29 cellular contexts compared by ENCODE assay signal in the genomic region with DNA sequence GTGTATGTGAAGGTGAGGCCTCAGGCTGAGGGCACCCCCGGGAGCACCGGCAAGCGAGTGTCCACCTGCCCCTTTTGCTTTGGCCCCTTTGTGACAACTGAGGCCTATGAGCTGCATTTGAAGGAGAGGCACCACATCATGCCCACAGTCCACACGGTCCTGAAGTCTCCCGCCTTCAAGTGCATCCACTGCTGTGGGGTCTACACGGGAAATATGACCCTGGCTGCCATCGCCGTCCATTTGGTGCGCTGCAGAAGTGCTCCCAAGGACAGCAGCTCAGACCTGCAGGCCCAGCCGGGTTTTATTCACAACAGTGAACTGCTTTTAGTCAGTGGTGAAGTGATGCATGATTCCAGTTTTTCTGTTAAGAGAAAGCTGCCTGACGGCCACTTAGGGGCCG.
"Had no signal": no experiment of that assay in that cellular context is flagged by ENCODE, and none has a peak within 500 bp of the region (broad histone marks: within the 10 kb centered on the region; RNA-seq: fewer than 3 reads in every experiment).

No MANE protein-coding gene starts in this region.

- H3K4me3 ChIP-seq: coronary artery, dorsolateral prefrontal cortex, esophagus squamous epithelium, gastroesophageal sphincter had no signal

- H3K4me3 Mint-ChIP-seq: activated B cell treated with CpG ODN at 0.5 μM for 24 hours; activated CD8-positive, alpha-beta T cell treated with anti-CD3 and anti-CD28 coated beads for 36 hours; activated naive CD8-positive, alpha-beta T cell; activated T-cell treated with anti-CD3 and anti-CD28 coated beads, Interleukin-2, amount 50 U/mL, for 4 hours; activated T-helper 17 cell treated with anti-CD3 and anti-CD28 coated beads, Interleukin-2, amount 50 U/mL, for 72 hours; central memory CD8-positive, alpha-beta T cell; dendritic cell treated with granulocyte-macrophage colony-stimulating factor and Interleukin-4, amounts not matched to agents 40 ng/mL and 50 ng/mL, for 4 days had no signal

- H3K9me3 Mint-ChIP-seq: activated B cell treated with CpG ODN at 0.5 μM for 24 hours; activated CD8-positive, alpha-beta T cell treated with anti-CD3 and anti-CD28 coated beads for 36 hours; activated T-cell treated with anti-CD3 and anti-CD28 coated beads, Interleukin-2, amount 50 U/mL, for 4 hours; activated T-helper 17 cell treated with anti-CD3 and anti-CD28 coated beads, Interleukin-2, amount 50 U/mL, for 72 hours; central memory CD8-positive, alpha-beta T cell; dendritic cell treated with granulocyte-macrophage colony-stimulating factor and Interleukin-4, amounts not matched to agents 40 ng/mL and 50 ng/mL, for 4 days had no signal

- H3K27me3 Mint-ChIP-seq: activated B cell treated with CpG ODN at 0.5 μM for 24 hours; activated CD8-positive, alpha-beta T cell treated with anti-CD3 and anti-CD28 coated beads for 36 hours; activated naive CD8-positive, alpha-beta T cell; activated T-helper 17 cell treated with anti-CD3 and anti-CD28 coated beads, Interleukin-2, amount 50 U/mL, for 72 hours; central memory CD8-positive, alpha-beta T cell; dendritic cell treated with granulocyte-macrophage colony-stimulating factor and Interleukin-4, amounts not matched to agents 40 ng/mL and 50 ng/mL, for 4 days had no signal

- H3K27ac Mint-ChIP-seq: activated B cell treated with CpG ODN at 0.5 μM for 24 hours; activated CD8-positive, alpha-beta T cell treated with anti-CD3 and anti-CD28 coated beads for 36 hours; activated naive CD8-positive, alpha-beta T cell; activated T-helper 17 cell treated with anti-CD3 and anti-CD28 coated beads, Interleukin-2, amount 50 U/mL, for 72 hours; dendritic cell treated with granulocyte-macrophage colony-stimulating factor and Interleukin-4, amounts not matched to agents 40 ng/mL and 50 ng/mL, for 4 days had no signal

- H3K9me3 ChIP-seq: esophagus squamous epithelium, gastroesophageal sphincter had no signal

- FAIRE-seq: astrocyte had no signal

- H3K27ac ChIP-seq: brain microvascular endothelial cell, coronary artery, dorsolateral prefrontal cortex, esophagus squamous epithelium, gastroesophageal sphincter had no signal

- H3K4me1 ChIP-seq: esophagus squamous epithelium, gastroesophageal sphincter had no signal

- H3K4me1 Mint-ChIP-seq: activated B cell treated with CpG ODN at 0.5 μM for 24 hours; activated T-helper 17 cell treated with anti-CD3 and anti-CD28 coated beads, Interleukin-2, amount 50 U/mL, for 72 hours had no signal

- ATAC-seq: activated CD4-positive, CD25-positive, alpha-beta regulatory T cell treated with anti-CD3 and anti-CD28 coated beads, Interleukin-2, amount 50 U/mL, for 24 hours; activated CD8-positive, alpha-beta T cell treated with anti-CD3 and anti-CD28 coated beads for 36 hours; activated T-cell treated with anti-CD3 and anti-CD28 coated beads, Interleukin-2, amount 50 U/mL, for 4 hours; activated T-helper 17 cell treated with anti-CD3 and anti-CD28 coated beads, Interleukin-2, amount 50 U/mL, for 72 hours; gastroesophageal sphincter had no signal

- DNase-seq: activated B cell treated with CpG ODN at 0.5 μM for 24 hours; activated CD4-positive, alpha-beta T cell treated with anti-CD3 and anti-CD28 coated beads for 48 hours; activated CD4-positive, alpha-beta T cell treated with anti-CD3 and anti-CD28 coated beads, Interleukin-2, amount 50 U/mL, for 1 hour; activated CD4-positive, alpha-beta T cell treated with anti-CD3 and anti-CD28 coated beads, Interleukin-2, amount 50 U/mL, for 48 hours; activated CD8-positive, alpha-beta memory T cell treated with anti-CD3 and anti-CD28 coated beads for 24 hours; activated CD8-positive, alpha-beta T cell treated with anti-CD3 and anti-CD28 coated beads for 36 hours; activated effector memory CD4-positive, alpha-beta T cell treated with Interleukin-2 at 50 U/mL for 16 hours; activated gamma-delta T cell treated with Interleukin-2 at 50 U/mL for 16 hours; activated naive CD4-positive, alpha-beta T cell treated with anti-CD3 and anti-CD28 coated beads, Interleukin-2, amount 50 U/mL, for 16 hours; activated naive CD4-positive, alpha-beta T cell treated with Interleukin-2 at 50 U/mL for 16 hours; activated T-cell treated with anti-CD3 and anti-CD28 coated beads, Interleukin-2, amount 50 U/mL, for 4 hours; amniotic stem cell; anterior cingulate cortex; brain microvascular endothelial cell; dorsolateral prefrontal cortex; effector memory CD4-positive, alpha-beta T cell; erythroblast; esophagus squamous epithelium; foreskin melanocyte; head of caudate nucleus; T-helper 2 cell had no signal

- H3K27me3 ChIP-seq: brain microvascular endothelial cell, dorsolateral prefrontal cortex, esophagus squamous epithelium, gastroesophageal sphincter had no signal
